In genomic region chr17:34979650-34980352, GRCh38 we compare ENCODE assay signal across 8 cellular contexts. TPM values are rescaled to one million over a fixed set of nuclear protein-coding genes. Genes with fewer than 3 reads are reported as not detected.
DNase-seq lines count a peak whose midpoint lies in the region; ATAC-seq and TF ChIP-seq lines count a peak whose summit lies in the region.

No MANE protein-coding gene starts in this region.

- ATAC-seq in psoas muscle (peak in 2 of 4 donors; percentile 29 to 37), GM19455 (IDR thresholded peaks at IDR 0.05; ENCODE audit: unreplicated experiment) (no peak), HG02884 (IDR thresholded peaks at IDR 0.05; ENCODE audit: unreplicated experiment) (no peak), HG03457 (IDR thresholded peaks at IDR 0.05; ENCODE audit: unreplicated experiment) (no peak)

- no peak for TF ChIP-seq CTCF in psoas muscle (IDR thresholded peaks at IDR 0.05)

- H3K27me3 ChIP-seq in esophagus (ENCODE audit: control insufficient read depth in 1 of 2, insufficient read depth in 2 of 2, low read length in 2 of 2): no peaks in the 10 kb centered on the region
- H3K27me3 ChIP-seq in psoas muscle (ENCODE audit: insufficient read depth in 3 of 3, low read length in 2 of 3): no peaks in the 10 kb centered on the region

- H3K9me3 ChIP-seq in esophagus (ENCODE audit: control insufficient read depth in 2 of 2, insufficient read depth in 1 of 2, low read depth in 1 of 2, low read length in 1 of 2): no peaks in the 10 kb centered on the region
- H3K9me3 ChIP-seq in psoas muscle: no peaks in the 10 kb centered on the region

- H3K27ac ChIP-seq in esophagus (ENCODE audit: low read depth in 2 of 2, low read length in 1 of 2): peak overlapping the region; percentile 94 to 99
- peak overlapping the region; percentile 99 for H3K27ac ChIP-seq in psoas muscle

- intact Hi-C loops in psoas muscle (cut with DNase I): loop anchor here in 1 of 2 donors (2.0 kb wide), 1 partner anchor 17 kb away; no protein-coding TSS in a partner anchor

- DNase-seq in DMS 273 (lab: John Stamatoyannopoulos, UW; ENCODE audit: unreplicated experiment): peak; percentile 39
- DNase-seq in DMS 273 treated with DMSO at 0.1 percent for 48 hours (lab: John Stamatoyannopoulos, UW): no peak
- peak; percentile 78 for DNase-seq in RKO (ENCODE audit: low spot score)
- DNase-seq in psoas muscle: no peak

- peak overlapping the region; percentile 69 to 90 for H3K4me3 ChIP-seq in esophagus (ENCODE audit: low read depth in 1 of 2, low read length in 2 of 2)
- peak overlapping the region; percentile 98 for H3K4me3 ChIP-seq in psoas muscle

- H3K4me1 ChIP-seq in esophagus (ENCODE audit: control insufficient read depth in 2 of 2, insufficient read depth in 2 of 2, low read length in 1 of 2): peaks cover 0 to 5% of the 10 kb centered on the region in 2 donors
- H3K4me1 ChIP-seq in psoas muscle: peaks cover 25% of the 10 kb centered on the region

- 14 to 17% methylated on average over 15 of the region's 15 CpGs for WGBS in esophagus, 2 donors
- WGBS in psoas muscle, 3 donors: 14 to 18% (median 15%) methylated on average over 15 of the region's 15 CpGs

- H3K36me3 ChIP-seq in esophagus (ENCODE audit: control insufficient read depth in 2 of 2, insufficient read depth in 2 of 2, low read length in 1 of 2): no peaks in the 10 kb centered on the region
- H3K36me3 ChIP-seq in psoas muscle (ENCODE audit: insufficient read depth in 1 of 2, low read depth in 1 of 2): peaks cover 0 to 10% of the 10 kb centered on the region in 2 donors

RNA-seq across cellular contexts. Expression of gene LIG3, which starts 0.5 kb away (rescaled TPM):
- polyA plus RNA-seq in esophagus: 1 to 10 TPM; 6.2 to 9.2 TPM
- 10 to 100 TPM; 23.5 to 28.2 (median 26.2) TPM for total RNA-seq in psoas muscle
- 10 to 100 TPM; 11.5 to 17.6 (median 12.2) TPM for polyA plus RNA-seq in psoas muscle

RNA-seq across cellular contexts. Expression of gene ZNF830, which starts 18.5 kb away (rescaled TPM):
- polyA plus RNA-seq in esophagus: 1 to 10 TPM; 6.5 to 7.9 TPM
- 10 to 100 TPM in 2 of 4 donors, 1 to 10 TPM in 2; 7.0 to 12.6 (median 10.6) TPM for total RNA-seq in psoas muscle
- 10 to 100 TPM in 1 of 3 donors, 1 to 10 TPM in 2; 7.2 to 13.6 (median 9.6) TPM for polyA plus RNA-seq in psoas muscle

RNA-seq across cellular contexts. Expression of gene CCT6B, which starts 18.5 kb away (rescaled TPM):
- polyA plus RNA-seq in esophagus (1 to 10 TPM in 1 of 2 donors, under 1 TPM in 1; 0.80 to 1.0 TPM), psoas muscle (1 to 10 TPM in 2 of 3 donors, under 1 TPM in 1; 0.74 to 1.7 (median 1.2) TPM)
- 1 to 10 TPM; 2.4 to 5.2 (median 3.3) TPM for total RNA-seq in psoas muscle

Comparison
In these comparisons a context has a peak if more than half of its experiments do, and no peak if none do; other contexts are left out.
1. DNase-seq: peak in DMS 273 (single experiment) and RKO (single experiment); none in DMS 273 treated with DMSO at 0.1 percent for 48 hours (single experiment) and psoas muscle (0 of 2).